8 cellular contexts compared by ENCODE assay signal in the genomic region with DNA sequence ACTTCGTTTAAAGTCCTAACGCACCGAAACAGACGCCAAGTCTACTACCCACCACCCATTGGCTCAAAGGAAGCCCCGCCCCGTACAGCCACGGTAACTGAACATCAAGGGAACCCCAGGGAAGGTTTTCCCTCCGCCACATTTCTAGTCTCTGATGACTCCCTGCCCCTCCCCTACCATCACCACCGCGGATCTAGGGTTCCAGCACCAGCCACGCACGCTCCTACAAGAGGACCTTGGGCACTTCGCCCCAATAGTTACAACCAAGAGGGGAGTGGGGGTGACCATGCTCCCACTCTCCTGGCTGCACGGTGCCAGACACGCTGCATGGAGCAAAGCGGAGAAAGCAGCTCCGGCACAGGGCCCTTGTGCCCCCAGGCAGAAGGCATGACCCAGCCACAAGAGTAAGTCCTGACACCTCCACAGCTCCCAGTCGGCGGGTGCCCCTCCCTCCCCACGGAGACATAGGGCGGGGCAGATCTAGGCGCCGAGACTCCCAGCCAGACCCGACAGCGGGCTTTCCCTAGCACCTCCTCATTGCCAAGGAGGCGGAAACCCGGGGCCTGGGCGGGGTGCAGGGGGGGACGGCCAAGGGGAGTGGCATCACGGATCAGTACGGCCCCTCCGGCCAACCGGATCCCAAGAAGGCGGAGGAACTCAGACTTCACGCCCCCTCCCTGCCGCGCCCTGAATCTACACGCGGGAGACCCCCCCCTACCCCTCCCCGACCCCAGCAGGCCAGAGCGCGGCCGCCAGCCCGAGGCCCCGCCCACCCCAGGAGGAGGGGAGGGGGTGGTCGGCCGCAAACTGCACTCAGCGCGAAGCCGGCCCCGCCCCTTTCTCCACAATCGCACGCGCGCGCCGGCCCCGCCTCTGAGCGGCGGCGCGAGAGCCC. TPM values are rescaled to one million over a fixed set of nuclear protein-coding genes. Genes with fewer than 3 reads are reported as not detected.
DNase-seq lines count a peak whose midpoint lies in the region; ATAC-seq and TF ChIP-seq lines count a peak whose summit lies in the region.

No MANE protein-coding gene starts in this region.

- peak overlapping the region; percentile 67 for H3K27ac ChIP-seq in OCI-LY7 (ENCODE audit: low read depth, low read length, poor library complexity, severe bottlenecking)

- H3K27ac Mint-ChIP-seq in CD14-positive monocyte, result peak overlapping the region; percentile 92 to 100 (median 96)

- peak overlapping the region; percentile 93 to 98 for H3K4me3 Mint-ChIP-seq in CD14-positive monocyte

- H3K9me3 ChIP-seq in OCI-LY7 (ENCODE audit: low read length), result no peaks in the 10 kb centered on the region
- H3K9me3 ChIP-seq in mucosa of descending colon, result no peaks in the 10 kb centered on the region

- intact Hi-C loops in CD14-positive monocyte (cut with micrococcal nuclease), result loop anchor here (5.0 to 10.0 kb wide), 6 partner anchors 83 to 906 kb away; partner anchors contain the start of genes ARID3B (in 1 of the 2), COX5A (in 1 of the 2), IMP3 (in 1 of the 2) and MAN2C1 (in 1 of the 2)
- intact Hi-C loops in OCI-LY7 (cut with micrococcal nuclease; ENCODE audit: unreplicated experiment), result loop anchor here (1.0 to 5.0 kb wide), 5 partner anchors 82 to 663 kb away; partner anchors contain the start of genes C15orf39, MAN2C1, NEIL1 and PTPN9
- intact Hi-C loops in mucosa of descending colon (cut with DNase I, micrococcal nuclease), result loop anchor here in 1 of 2 donors (10.0 kb wide), 1 partner anchor 194 kb away; the partner anchor contains the start of genes IMP3 and SNX33

- peaks cover 20% of the 10 kb centered on the region for H3K36me3 ChIP-seq in OCI-LY7 (ENCODE audit: insufficient read depth, low read length)
- peaks cover 4% of the 10 kb centered on the region for H3K36me3 ChIP-seq in mucosa of descending colon (ENCODE audit: low read depth)

- ATAC-seq in GM21423 (IDR thresholded peaks at IDR 0.05; ENCODE audit: unreplicated experiment) (peak; percentile 20), mucosa of descending colon (peak; percentile 51)

- peak; percentile 97 for DNase-seq in CD14-positive monocyte (ENCODE audit: low spot score)
- DNase-seq in OCI-LY7 (ENCODE audit: low spot score), result peak; percentile 97
- DNase-seq in activated T-cell treated with anti-CD3 and anti-CD28 coated beads for 24 hours (ENCODE audit: low read depth), result peak; percentile 96
- DNase-seq in epithelial cell of esophagus (ENCODE audit: low read depth), result peak; percentile 99
- peak; percentile 97 to 99 (median 99) for DNase-seq in mucosa of descending colon
- peak; percentile 87 to 92 for DNase-seq in stimulated activated CD8-positive, alpha-beta memory T cell treated with anti-CD3 and anti-CD28 coated beads, Interleukin-2, amount 100 ng/mL, for 1 hour (ENCODE audit: low read depth in 2 of 2)

- TF ChIP-seq CTCF in CD14-positive monocyte (IDR thresholded peaks at IDR 0.05) (no peak), OCI-LY7 (conservative IDR thresholded peaks at IDR 0.05; ENCODE audit: low read length) (no peak), epithelial cell of esophagus (IDR thresholded peaks at IDR 0.05; ENCODE audit: insufficient read depth, low read depth, low read length, missing control alignments) (no peak), mucosa of descending colon (IDR thresholded peaks at IDR 0.05) (no peak)

- no TSS peak for BruUV-seq in OCI-LY7 (replicated peaks; lab: Mats Ljungman, UMichigan)

- no peaks in the 10 kb centered on the region for H3K9me3 Mint-ChIP-seq in CD14-positive monocyte

- H3K79me2 ChIP-seq in OCI-LY7 (ENCODE audit: insufficient read depth, low read depth, low read length), result peaks cover 54% of the 10 kb centered on the region

- H3K4me3 ChIP-seq in OCI-LY7 (ENCODE audit: low read depth, low read length, poor library complexity, severe bottlenecking), result peak overlapping the region; percentile 85
- peak overlapping the region; percentile 71 for H3K4me3 ChIP-seq in epithelial cell of esophagus (ENCODE audit: low read length)
- peak overlapping the region; percentile 49 for H3K4me3 ChIP-seq in mucosa of descending colon

- H3K4me2 ChIP-seq in OCI-LY7 (ENCODE audit: low read length), result peak overlapping the region; percentile 94

- no peaks in the 10 kb centered on the region for H3K9me2 ChIP-seq in OCI-LY7 (ENCODE audit: insufficient read depth, low read length)

- 0 out of 2 replicates have a peak, but pooled peaks have one; percentile 10 for TF ChIP-seq EP300 in Ishikawa (IDR thresholded peaks at IDR 0.05; ENCODE audit: borderline replicate concordance)

- H2AFZ ChIP-seq in OCI-LY7 (ENCODE audit: low read length), result no peak overlapping the region

- CTCF ChIA-PET in OCI-LY7 (lab: Charles Lee; ENCODE audit: unreplicated experiment), result no interaction called here

- peaks cover 44% of the 10 kb centered on the region for H3K4me1 Mint-ChIP-seq in CD14-positive monocyte

- H3K27me3 Mint-ChIP-seq in CD14-positive monocyte (ENCODE audit: low read depth in 3 of 3), result peaks cover 0 to 2% (median 0%) of the 10 kb centered on the region in 3 donors

- TF ChIP-seq RAD21 in Ishikawa (IDR thresholded peaks at IDR 0.05; ENCODE audit: low read depth), result no peak

- POLR2A ChIA-PET in OCI-LY7 (lab: Charles Lee), result interaction anchor here (0.6 to 2.1 kb wide), 8 partner anchors 14 to 635 kb away, joined by 3 to 13 read pairs (median 6); partner anchors contain the start of gene SNUPN

- H3K4me1 ChIP-seq in OCI-LY7 (ENCODE audit: insufficient read depth, low read length, poor library complexity, severe bottlenecking) (peaks cover 39% of the 10 kb centered on the region), mucosa of descending colon (ENCODE audit: low read depth) (peaks cover 10% of the 10 kb centered on the region)

- H4K20me1 ChIP-seq in OCI-LY7 (ENCODE audit: insufficient read depth, low read length), result peaks cover 31% of the 10 kb centered on the region

- no peaks in the 10 kb centered on the region for H3K36me3 Mint-ChIP-seq in CD14-positive monocyte

TF ChIP-seq in Ishikawa, 13 proteins besides CTCF, POLR2A, EP300 and RAD21:
- TF ChIP-seq NFIC (IDR thresholded peaks at IDR 0.05) (no peak), MAX (IDR thresholded peaks at IDR 0.05) (peak; percentile 61), ZBTB7A (IDR thresholded peaks at IDR 0.05; ENCODE audit: low read depth) (no peak), YY1 (IDR thresholded peaks at IDR 0.05; ENCODE audit: low read depth) (no peak), USF1 (IDR thresholded peaks at IDR 0.05) (no peak), TCF12 (IDR thresholded peaks at IDR 0.05; ENCODE audit: low read depth) (peak; percentile 48), FOXM1 (IDR thresholded peaks at IDR 0.05; ENCODE audit: borderline replicate concordance, low read depth) (no peak), TEAD4 (IDR thresholded peaks at IDR 0.05) (no peak), EGR1 (IDR thresholded peaks at IDR 0.05) (no peak), CREB1 (IDR thresholded peaks at IDR 0.05; ENCODE audit: low read depth) (no peak), TAF1 (IDR thresholded peaks at IDR 0.05; ENCODE audit: low read depth) (peak; percentile 21; the same call in 1 of the 2 replicates), CEBPB (IDR thresholded peaks at IDR 0.05) (no peak)
- TF ChIP-seq, protein P1, sequence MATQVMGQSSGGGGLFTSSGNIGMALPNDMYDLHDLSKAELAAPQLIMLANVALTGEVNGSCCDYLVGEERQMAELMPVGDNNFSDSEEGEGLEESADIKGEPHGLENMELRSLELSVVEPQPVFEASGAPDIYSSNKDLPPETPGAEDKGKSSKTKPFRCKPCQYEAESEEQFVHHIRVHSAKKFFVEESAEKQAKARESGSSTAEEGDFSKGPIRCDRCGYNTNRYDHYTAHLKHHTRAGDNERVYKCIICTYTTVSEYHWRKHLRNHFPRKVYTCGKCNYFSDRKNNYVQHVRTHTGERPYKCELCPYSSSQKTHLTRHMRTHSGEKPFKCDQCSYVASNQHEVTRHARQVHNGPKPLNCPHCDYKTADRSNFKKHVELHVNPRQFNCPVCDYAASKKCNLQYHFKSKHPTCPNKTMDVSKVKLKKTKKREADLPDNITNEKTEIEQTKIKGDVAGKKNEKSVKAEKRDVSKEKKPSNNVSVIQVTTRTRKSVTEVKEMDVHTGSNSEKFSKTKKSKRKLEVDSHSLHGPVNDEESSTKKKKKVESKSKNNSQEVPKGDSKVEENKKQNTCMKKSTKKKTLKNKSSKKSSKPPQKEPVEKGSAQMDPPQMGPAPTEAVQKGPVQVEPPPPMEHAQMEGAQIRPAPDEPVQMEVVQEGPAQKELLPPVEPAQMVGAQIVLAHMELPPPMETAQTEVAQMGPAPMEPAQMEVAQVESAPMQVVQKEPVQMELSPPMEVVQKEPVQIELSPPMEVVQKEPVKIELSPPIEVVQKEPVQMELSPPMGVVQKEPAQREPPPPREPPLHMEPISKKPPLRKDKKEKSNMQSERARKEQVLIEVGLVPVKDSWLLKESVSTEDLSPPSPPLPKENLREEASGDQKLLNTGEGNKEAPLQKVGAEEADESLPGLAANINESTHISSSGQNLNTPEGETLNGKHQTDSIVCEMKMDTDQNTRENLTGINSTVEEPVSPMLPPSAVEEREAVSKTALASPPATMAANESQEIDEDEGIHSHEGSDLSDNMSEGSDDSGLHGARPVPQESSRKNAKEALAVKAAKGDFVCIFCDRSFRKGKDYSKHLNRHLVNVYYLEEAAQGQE (IDR thresholded peaks at IDR 0.05; ENCODE audit: low read depth), result no peak

RNA-seq across cellular contexts. Expression of gene SIN3A, which starts 0.9 kb away (rescaled TPM):
- polyA plus RNA-seq in CD14-positive monocyte, result 1 to 10 TPM; 2.3 to 7.9 TPM
- 38.4 and 44.2 TPM in 2 replicates for total RNA-seq in OCI-LY7 (2014; rRNA removed; shearing (Covaris generic))
- 103 and 112 TPM in 2 replicates for total RNA-seq in OCI-LY7 (2022)
- 10 to 100 TPM; 52.6 to 75.3 (median 60.6) TPM for total RNA-seq in mucosa of descending colon

Comparison
In these comparisons a context has a peak if more than half of its experiments do, and no peak if none do; other contexts are left out.
1. Peak in every context shown above with its lines: DNase-seq, ATAC-seq, H3K4me3 ChIP-seq and H3K27ac ChIP-seq.